17 cellular contexts compared by ENCODE assay signal in the genomic region with DNA sequence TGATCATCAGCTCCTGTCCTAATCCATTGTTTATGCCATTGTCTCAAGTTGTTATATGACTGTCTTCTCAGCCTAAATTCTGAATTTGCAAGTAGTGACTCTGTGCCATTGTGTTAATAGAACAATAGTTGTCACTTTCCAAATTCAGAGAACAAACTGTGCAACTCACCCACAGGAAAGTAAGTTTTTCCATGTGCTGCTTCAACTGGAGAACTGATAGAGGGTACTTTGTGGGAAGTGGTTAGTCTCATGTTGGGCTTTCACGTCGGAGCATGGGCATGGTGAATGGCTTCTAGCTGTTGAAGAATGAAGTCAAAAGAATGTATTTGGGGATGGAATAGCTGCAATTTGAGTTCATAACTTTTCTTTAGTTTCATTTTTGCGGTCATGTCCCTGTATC.
A peak's percentile ranks its signal among the peaks of the same experiment; 100 is the strongest.
DNase-seq lines count a peak whose midpoint lies in the region; ATAC-seq, FAIRE-seq and TF ChIP-seq lines count a peak whose summit lies in the region.
"Had no signal": no experiment of that assay in that cellular context is flagged by ENCODE, and none has a peak within 500 bp of the region (broad histone marks: within the 10 kb centered on the region; RNA-seq: fewer than 3 reads in every experiment).

No MANE protein-coding gene starts in this region.

- TF ChIP-seq CTCF in IMR-90 (conservative IDR thresholded peaks at IDR 0.05; ENCODE audit: low read depth, low read length) (no peak), fibroblast of villous mesenchyme (IDR thresholded peaks at IDR 0.05; ENCODE audit: insufficient read depth, low read depth, low read length) (no peak), suprapubic skin (IDR thresholded peaks at IDR 0.05) (no peak)

- H3K27ac ChIP-seq in IMR-90 (ENCODE audit: insufficient read depth, low read length), result no peak overlapping the region
- H3K27ac ChIP-seq in suprapubic skin, result peak overlapping the region; percentile 1
- H3K27ac ChIP-seq: C4-2B, stomach, tibial nerve had no signal

- BruUV-seq in IMR-90 (replicated peaks; lab: Mats Ljungman, UMichigan), result no TSS peak

- H3K18ac ChIP-seq in IMR-90 (ENCODE audit: low read depth, low read length), result no peak overlapping the region

- H3K4me3 Mint-ChIP-seq in activated CD8-positive, alpha-beta memory T cell treated with anti-CD3 and anti-CD28 coated beads, Interleukin-2, amount 10 ng/mL, durations not matched to agents 7 days and 5 days, result no peak overlapping the region
- H3K4me3 Mint-ChIP-seq: activated T-cell treated with anti-CD3 and anti-CD28 coated beads, Interleukin-2, amount 50 U/mL, for 24 hours; memory B cell had no signal

- TF ChIP-seq RAD21 in IMR-90 (IDR thresholded peaks at IDR 0.05; ENCODE audit: low read length), result no peak

- no peaks in the 10 kb centered on the region for H3K27me3 Mint-ChIP-seq in activated CD8-positive, alpha-beta memory T cell treated with anti-CD3 and anti-CD28 coated beads, Interleukin-2, amount 10 ng/mL, durations not matched to agents 7 days and 5 days
- H3K27me3 Mint-ChIP-seq: activated T-cell treated with anti-CD3 and anti-CD28 coated beads, Interleukin-2, amount 50 U/mL, for 24 hours; memory B cell; progenitor cell of endocrine pancreas had no signal

- no peak overlapping the region for H4K8ac ChIP-seq in IMR-90 (ENCODE audit: low read depth in 2 of 2, low read length in 2 of 2)

- no CpG with 5 or more reads among the region's 3 CpGs for WGBS in IMR-90 (ENCODE audit: extremely low coverage in 2 of 2, insufficient read length in 1 of 2), 2 experiments
- WGBS in suprapubic skin, result 84% methylated on average over 3 of the region's 3 CpGs

- H2BK5ac ChIP-seq in IMR-90 (ENCODE audit: low read depth, low read length, poor library complexity, severe bottlenecking), result no peak overlapping the region

- peaks cover 1% of the 10 kb centered on the region for H3K36me3 Mint-ChIP-seq in activated CD8-positive, alpha-beta memory T cell treated with anti-CD3 and anti-CD28 coated beads, Interleukin-2, amount 10 ng/mL, durations not matched to agents 7 days and 5 days

- FAIRE-seq in GM12891 (lab: Jason Lieb, UNC), result no peak
- FAIRE-seq: GM12878 had no signal

- H2AFZ ChIP-seq in IMR-90 (replicated peaks; ENCODE audit: low read length, poor library complexity), result no peak overlapping the region

- no peaks in the 10 kb centered on the region for H3K9me3 Mint-ChIP-seq in activated CD8-positive, alpha-beta memory T cell treated with anti-CD3 and anti-CD28 coated beads, Interleukin-2, amount 10 ng/mL, durations not matched to agents 7 days and 5 days (ENCODE audit: low read depth)
- H3K9me3 Mint-ChIP-seq: activated T-cell treated with anti-CD3 and anti-CD28 coated beads, Interleukin-2, amount 50 U/mL, for 24 hours; memory B cell had no signal

- CTCF ChIA-PET in IMR-90 (lab: Yijun Ruan, JAX), result interaction anchor here (1.3 kb wide), 1 partner anchor 10 kb away, joined by 3 read pairs; no protein-coding TSS in a partner anchor
- CTCF ChIA-PET in activated CD8-positive, alpha-beta memory T cell treated with anti-CD3 and anti-CD28 coated beads, Interleukin-2, amount 10 ng/mL, durations not matched to agents 7 days and 5 days (lab: Charles Lee), result no interaction called here

- H2BK15ac ChIP-seq in IMR-90 (ENCODE audit: low read depth, low read length), result no peak overlapping the region

- H3K4me3 ChIP-seq in IMR-90 (ENCODE audit: insufficient read depth, low read depth, low read length) (no peak overlapping the region), fibroblast of villous mesenchyme (ENCODE audit: low read depth, low read length) (no peak overlapping the region), suprapubic skin (no peak overlapping the region)
- H3K4me3 ChIP-seq: GM12878, stomach, tibial nerve had no signal

- no peak overlapping the region for H3K4ac ChIP-seq in IMR-90 (ENCODE audit: low read depth, low read length)

- TF ChIP-seq POLR2A in IMR-90 (IDR thresholded peaks at IDR 0.05; ENCODE audit: low read depth, low read length), result no peak
- no peak for TF ChIP-seq POLR2A in suprapubic skin (IDR thresholded peaks at IDR 0.05)
- no peak for TF ChIP-seq POLR2A in GM12891 (IDR thresholded peaks at IDR 0.05; ENCODE audit: low read depth, low read length)

- 0 out of 2 replicates have a peak overlapping the region, but pooled peaks have one; percentile 4 for H4K91ac ChIP-seq in IMR-90 (ENCODE audit: insufficient read depth, low read depth, low read length)

- H3K79me1 ChIP-seq in IMR-90 (ENCODE audit: low read depth in 1 of 2, low read length in 2 of 2), result peaks cover 19 to 24% of the 10 kb centered on the region in 2 experiments; a peak in 2 of 4 replicates

- H2BK120ac ChIP-seq in IMR-90 (ENCODE audit: low read depth, low read length), result no peak overlapping the region

- peak overlapping the region; percentile 22; the same call in 1 of the 2 replicates for H2BK20ac ChIP-seq in IMR-90 (ENCODE audit: low read depth, low read length)

- peak overlapping the region; percentile 46; the same call in 1 of the 2 replicates for H3K4me2 ChIP-seq in IMR-90 (ENCODE audit: low read depth, low read length)

- intact Hi-C loops in IMR-90 (cut with micrococcal nuclease), result no loop called here

- H3K27me3 ChIP-seq in IMR-90 (ENCODE audit: control insufficient read depth, insufficient read depth, low read length) (no peaks in the 10 kb centered on the region), suprapubic skin (no peaks in the 10 kb centered on the region)
- H3K27me3 ChIP-seq: stomach, tibial nerve had no signal

- no peak for TF ChIP-seq EP300 in suprapubic skin (IDR thresholded peaks at IDR 0.05)

- H3K36me3 ChIP-seq in IMR-90 (ENCODE audit: control insufficient read depth, insufficient read depth, low read length) (no peaks in the 10 kb centered on the region), suprapubic skin (no peaks in the 10 kb centered on the region)
- H3K36me3 ChIP-seq: tibial nerve had no signal

- H4K5ac ChIP-seq in IMR-90 (ENCODE audit: low read depth, low read length), result no peak overlapping the region

- DNase-seq in DMS53 (lab: John Stamatoyannopoulos, UW) (peak; percentile 54), IMR-90 (no peak), fibroblast of villous mesenchyme (ENCODE audit: low read depth) (peak; percentile 54), suprapubic skin (ENCODE audit: low spot score in 2 of 2) (no peak), GM12891 (ENCODE audit: insufficient read length, low spot score) (no peak)
- no peak for DNase-seq in activated CD8-positive, alpha-beta memory T cell treated with anti-CD3 and anti-CD28 coated beads, Interleukin-2, amount 10 ng/mL, durations not matched to agents 7 days and 5 days
- DNase-seq: activated gamma-delta T cell treated with Interleukin-2 at 50 U/mL for 16 hours; activated T-cell treated with anti-CD3 and anti-CD28 coated beads, Interleukin-2, amount 50 U/mL, for 24 hours; NCI-H1048; NCI-H187 treated with DMSO at 0.1 percent for 48 hours; stomach had no signal

- no peak overlapping the region for H2AK9ac ChIP-seq in IMR-90 (replicated peaks; ENCODE audit: low read depth, low read length, poor library complexity)

- dilution Hi-C loops in IMR-90 (cut with HindIII; ENCODE audit: low sequenced_read_pairs, unreplicated experiment), result no loop called here

- no peak overlapping the region for H3K9ac ChIP-seq in IMR-90 (ENCODE audit: low read depth, low read length)

- H3K27ac Mint-ChIP-seq in activated CD8-positive, alpha-beta memory T cell treated with anti-CD3 and anti-CD28 coated beads, Interleukin-2, amount 10 ng/mL, durations not matched to agents 7 days and 5 days, result no peak overlapping the region
- H3K27ac Mint-ChIP-seq: activated T-cell treated with anti-CD3 and anti-CD28 coated beads, Interleukin-2, amount 50 U/mL, for 24 hours; memory B cell; progenitor cell of endocrine pancreas had no signal

- H4K20me1 ChIP-seq in IMR-90 (ENCODE audit: insufficient read depth, low read length), result no peaks in the 10 kb centered on the region

- H3K56ac ChIP-seq in IMR-90 (ENCODE audit: extremely low read depth, insufficient read depth, low read length), result no peak overlapping the region

- ATAC-seq in IMR-90 (ENCODE audit: low read depth), result no peak
- ATAC-seq in GM21515 (IDR thresholded peaks at IDR 0.05; ENCODE audit: unreplicated experiment), result no peak
- no peak for ATAC-seq in activated CD8-positive, alpha-beta memory T cell treated with anti-CD3 and anti-CD28 coated beads, Interleukin-2, amount 10 ng/mL, durations not matched to agents 7 days and 5 days
- ATAC-seq: GM12878 had no signal

- no peak overlapping the region for H3K23ac ChIP-seq in IMR-90 (ENCODE audit: low read depth, low read length)

- peaks cover 8% of the 10 kb centered on the region for H3K4me1 Mint-ChIP-seq in activated CD8-positive, alpha-beta memory T cell treated with anti-CD3 and anti-CD28 coated beads, Interleukin-2, amount 10 ng/mL, durations not matched to agents 7 days and 5 days

- peaks cover 5% of the 10 kb centered on the region; the same call in 1 of the 2 replicates for H3K4me1 ChIP-seq in IMR-90 (ENCODE audit: control insufficient read depth, insufficient read depth, low read length)
- peaks cover 31% of the 10 kb centered on the region for H3K4me1 ChIP-seq in suprapubic skin

- in situ Hi-C loops in IMR-90 (cut with MboI; ENCODE audit: low sequenced_read_pairs), result no loop called here

- H3K9me3 ChIP-seq in IMR-90 (ENCODE audit: control insufficient read depth, insufficient read depth, low read length), result no peaks in the 10 kb centered on the region
- no peaks in the 10 kb centered on the region for H3K9me3 ChIP-seq in suprapubic skin
- H3K9me3 ChIP-seq: stomach, tibial nerve had no signal

- POLR2A ChIA-PET in IMR-90 (lab: Charles Lee; ENCODE audit: unreplicated experiment), result no interaction called here

- H3K14ac ChIP-seq in IMR-90 (replicated peaks; ENCODE audit: low read depth, low read length), result no peak overlapping the region; the same call in 1 of the 2 replicates

- H2AK5ac ChIP-seq in IMR-90 (ENCODE audit: low read depth, low read length), result no peak overlapping the region

- peaks cover 5% of the 10 kb centered on the region; the same call in 1 of the 2 replicates for H3K9me1 ChIP-seq in IMR-90 (ENCODE audit: insufficient read depth, low read length)

TF ChIP-seq in IMR-90, 13 proteins besides CTCF, POLR2A, EP300 and RAD21 (continues in another document):
- TF ChIP-seq CHD1 (IDR thresholded peaks at IDR 0.05; ENCODE audit: low read depth, low read length) (no peak), FOS (IDR thresholded peaks at IDR 0.05; ENCODE audit: low read depth, low read length) (no peak), CEBPB (IDR thresholded peaks at IDR 0.05; ENCODE audit: low read depth, low read length) (no peak), RFX5 (IDR thresholded peaks at IDR 0.05; ENCODE audit: low read depth, low read length) (no peak), MAFK (IDR thresholded peaks at IDR 0.05; ENCODE audit: low read depth, low read length) (no peak)

TF ChIP-seq in GM12891, 5 proteins besides CTCF, POLR2A, EP300 and RAD21:
- no peak for TF ChIP-seq PAX5 (IDR thresholded peaks at IDR 0.05; ENCODE audit: insufficient read depth, low read length, severe bottlenecking)
- TF ChIP-seq SPI1 (IDR thresholded peaks at IDR 0.05; ENCODE audit: low read depth, low read length), result no peak
- TF ChIP-seq POLR2AphosphoS5 (IDR thresholded peaks at IDR 0.05; ENCODE audit: low read depth, low read length), result no peak
- TF ChIP-seq POU2F2 (IDR thresholded peaks at IDR 0.05; ENCODE audit: low read depth, low read length), result no peak
- no peak for TF ChIP-seq TAF1 (IDR thresholded peaks at IDR 0.05; ENCODE audit: low read depth, low read length)

Comparison
In these comparisons a context has a peak if more than half of its experiments do, and no peak if none do; other contexts are left out.
1. DNase-seq: peak in DMS53 (single experiment) and fibroblast of villous mesenchyme (single experiment); none in IMR-90 (single experiment), suprapubic skin (0 of 2), activated CD8-positive, alpha-beta memory T cell treated with anti-CD3 and anti-CD28 coated beads, Interleukin-2, amount 10 ng/mL, durations not matched to agents 7 days and 5 days (single experiment) and GM12891 (single experiment).